Comparison of ENCODE assay signal across 2 cellular contexts in genomic region chr4:184463158-184463557, GRCh38.
A peak's percentile ranks its signal among the peaks of the same experiment; 100 is the strongest.
TF ChIP-seq lines count a peak whose summit lies in the region.

No MANE protein-coding gene starts in this region.

TF ChIP-seq in HEK293T, 16 proteins besides CTCF, POLR2A, EP300 and RAD21:
- TF ChIP-seq L3MBTL2 (conservative IDR thresholded peaks at IDR 0.05) (peak; percentile 34; the same call in 1 of the 2 replicates), ELF4 (IDR thresholded peaks at IDR 0.05) (no peak)

TF ChIP-seq in GM12878, 131 proteins besides CTCF, POLR2A, EP300 and RAD21:
- no peak for TF ChIP-seq BCLAF1 (IDR thresholded peaks at IDR 0.05)
- TF ChIP-seq YY1 (IDR thresholded peaks at IDR 0.05; ENCODE audit: low read depth, low read length): 0 out of 2 replicates have a peak, but pooled peaks have one; percentile 26
